Comparison of ENCODE assay signal across 14 cellular contexts in genomic region chr4:128572778-128573241, GRCh38.
DNase-seq lines count a peak whose midpoint lies in the region; ATAC-seq and TF ChIP-seq lines count a peak whose summit lies in the region.
"Had no signal": no experiment of that assay in that cellular context is flagged by ENCODE, and none has a peak within 500 bp of the region (broad histone marks: within the 10 kb centered on the region; RNA-seq: fewer than 3 reads in every experiment).

No MANE protein-coding gene starts in this region.

- intact Hi-C loops in right cardiac atrium (cut with DNase I) (loop anchor here in 1 of 4 donors (5.0 kb wide), 1 partner anchor 239 kb away; no protein-coding TSS in a partner anchor), left ventricle myocardium superior (cut with micrococcal nuclease) (no loop called here)
- intact Hi-C loops in activated naive CD4-positive, alpha-beta T cell treated with anti-CD3 and anti-CD28 coated beads for 36 hours (cut with micrococcal nuclease) = loop anchor here (5.0 kb wide), 2 partner anchors 104 to 121 kb away; no protein-coding TSS in a partner anchor

- H2AFZ ChIP-seq in neural progenitor cell (replicated peaks) = peak overlapping the region; percentile 48

- H3K4me3 Mint-ChIP-seq in neural progenitor cell = no peak overlapping the region
- H3K4me3 Mint-ChIP-seq in activated naive CD4-positive, alpha-beta T cell treated with anti-CD3 and anti-CD28 coated beads for 36 hours = no peak overlapping the region
- H3K4me3 Mint-ChIP-seq: activated CD4-positive, alpha-beta memory T cell treated with anti-CD3 and anti-CD28 coated beads, Interleukin-2, amount 10 ng/mL, durations not matched to agents 7 days and 5 days; naive thymus-derived CD4-positive, alpha-beta T cell had no signal

- H3K27me3 ChIP-seq in right cardiac atrium (ENCODE audit: control insufficient read depth, insufficient read depth) (no peaks in the 10 kb centered on the region), neural progenitor cell (no peaks in the 10 kb centered on the region)
- H3K27me3 ChIP-seq: upper lobe of left lung had no signal

- peaks cover 2% of the 10 kb centered on the region for H3F3A ChIP-seq in neural progenitor cell (ENCODE audit: low read depth)

- H4K20me1 ChIP-seq in neural progenitor cell (ENCODE audit: low read depth) = no peaks in the 10 kb centered on the region

- 95% methylated on average over 3 of the region's 3 CpGs for WGBS in right cardiac atrium

- TF ChIP-seq CTCF in coronary artery (IDR thresholded peaks at IDR 0.05) = no peak
- no peak for TF ChIP-seq CTCF in neural progenitor cell (IDR thresholded peaks at IDR 0.05)

- no peak for DNase-seq in right cardiac atrium
- DNase-seq in left ventricle myocardium superior = no peak
- no peak for DNase-seq in coronary artery (ENCODE audit: low spot score)
- DNase-seq in neural progenitor cell (ENCODE audit: low spot score) = no peak
- no peak for DNase-seq in activated CD4-positive, alpha-beta T cell treated with anti-CD3 and anti-CD28 coated beads for 48 hours
- DNase-seq in activated naive CD4-positive, alpha-beta T cell treated with anti-CD3 and anti-CD28 coated beads for 36 hours = no peak
- DNase-seq: activated CD4-positive, alpha-beta memory T cell treated with anti-CD3 and anti-CD28 coated beads, Interleukin-2, amount 10 ng/mL, durations not matched to agents 7 days and 5 days; activated gamma-delta T cell treated with Interleukin-2 at 50 U/mL for 16 hours; central memory CD4-positive, alpha-beta T cell; MM.1S; naive thymus-derived CD4-positive, alpha-beta T cell; upper lobe of left lung had no signal

- H3K27ac ChIP-seq in right cardiac atrium (ENCODE audit: low read length) (peak overlapping the region; percentile 81), coronary artery (peak overlapping the region; percentile 56 to 67), neural progenitor cell (no peak overlapping the region)

- H3K9ac ChIP-seq in neural progenitor cell = no peak overlapping the region

- H3K9me3 ChIP-seq in right cardiac atrium (ENCODE audit: control insufficient read depth, low read length) = no peaks in the 10 kb centered on the region
- no peaks in the 10 kb centered on the region for H3K9me3 ChIP-seq in neural progenitor cell (ENCODE audit: low read depth)
- H3K9me3 ChIP-seq: upper lobe of left lung had no signal

- CTCF ChIA-PET in activated naive CD4-positive, alpha-beta T cell treated with anti-CD3 and anti-CD28 coated beads for 36 hours (lab: Charles Lee) = interaction anchor here (0.7 to 1.1 kb wide), 2 partner anchors 11 to 20 kb away, joined by 3 read pairs; no protein-coding TSS in a partner anchor

- no peak overlapping the region for H3K4me2 ChIP-seq in neural progenitor cell

- no peaks in the 10 kb centered on the region for H3K36me3 ChIP-seq in neural progenitor cell
- H3K36me3 ChIP-seq: upper lobe of left lung had no signal

- H3K4me3 ChIP-seq in right cardiac atrium (ENCODE audit: low read length) (no peak overlapping the region), coronary artery (no peak overlapping the region), neural progenitor cell (no peak overlapping the region)
- H3K4me3 ChIP-seq: upper lobe of left lung had no signal

- no peaks in the 10 kb centered on the region for H3K9me3 Mint-ChIP-seq in neural progenitor cell
- H3K9me3 Mint-ChIP-seq in activated naive CD4-positive, alpha-beta T cell treated with anti-CD3 and anti-CD28 coated beads for 36 hours = no peaks in the 10 kb centered on the region
- H3K9me3 Mint-ChIP-seq: activated CD4-positive, alpha-beta memory T cell treated with anti-CD3 and anti-CD28 coated beads, Interleukin-2, amount 10 ng/mL, durations not matched to agents 7 days and 5 days; naive thymus-derived CD4-positive, alpha-beta T cell had no signal

- H3K4me1 ChIP-seq in right cardiac atrium (ENCODE audit: control insufficient read depth, insufficient read depth, low read length) (peaks cover 10% of the 10 kb centered on the region), neural progenitor cell (peaks cover 10% of the 10 kb centered on the region)

- no peak overlapping the region for H3K27ac Mint-ChIP-seq in neural progenitor cell
- no peak overlapping the region for H3K27ac Mint-ChIP-seq in activated naive CD4-positive, alpha-beta T cell treated with anti-CD3 and anti-CD28 coated beads for 36 hours
- H3K27ac Mint-ChIP-seq: activated CD4-positive, alpha-beta memory T cell treated with anti-CD3 and anti-CD28 coated beads, Interleukin-2, amount 10 ng/mL, durations not matched to agents 7 days and 5 days; naive thymus-derived CD4-positive, alpha-beta T cell had no signal

- no peak for ATAC-seq in right cardiac atrium
- no peak for ATAC-seq in left ventricle myocardium superior
- no peak for ATAC-seq in GM18517 (IDR thresholded peaks at IDR 0.05; ENCODE audit: unreplicated experiment)
- ATAC-seq in HG03097 (IDR thresholded peaks at IDR 0.05; ENCODE audit: low FRiP score, unreplicated experiment) = no peak
- ATAC-seq: naive thymus-derived CD4-positive, alpha-beta T cell had no signal

- no peaks in the 10 kb centered on the region for H3K27me3 Mint-ChIP-seq in neural progenitor cell (ENCODE audit: insufficient read depth, low read depth)
- peaks cover 6% of the 10 kb centered on the region for H3K27me3 Mint-ChIP-seq in activated naive CD4-positive, alpha-beta T cell treated with anti-CD3 and anti-CD28 coated beads for 36 hours (ENCODE audit: low read depth)

- peaks cover 15% of the 10 kb centered on the region for H3K4me1 Mint-ChIP-seq in neural progenitor cell
- H3K4me1 Mint-ChIP-seq in activated naive CD4-positive, alpha-beta T cell treated with anti-CD3 and anti-CD28 coated beads for 36 hours (ENCODE audit: low read depth) = no peaks in the 10 kb centered on the region
- H3K4me1 Mint-ChIP-seq: activated CD4-positive, alpha-beta memory T cell treated with anti-CD3 and anti-CD28 coated beads, Interleukin-2, amount 10 ng/mL, durations not matched to agents 7 days and 5 days; naive thymus-derived CD4-positive, alpha-beta T cell had no signal

- H3K79me2 ChIP-seq in neural progenitor cell (ENCODE audit: low read depth) = no peaks in the 10 kb centered on the region

- H3K36me3 Mint-ChIP-seq in neural progenitor cell = no peaks in the 10 kb centered on the region
- no peaks in the 10 kb centered on the region for H3K36me3 Mint-ChIP-seq in activated naive CD4-positive, alpha-beta T cell treated with anti-CD3 and anti-CD28 coated beads for 36 hours (ENCODE audit: low read depth)
- H3K36me3 Mint-ChIP-seq: naive thymus-derived CD4-positive, alpha-beta T cell had no signal
